ENCODE assay signal across 8 cellular contexts in genomic region chr7:66654275-66655112, GRCh38.
DNase-seq lines count a peak whose midpoint lies in the region; ATAC-seq and TF ChIP-seq lines count a peak whose summit lies in the region.

No MANE protein-coding gene starts in this region.

- no peak for TF ChIP-seq CTCF in AG09309 (IDR thresholded peaks at IDR 0.05; ENCODE audit: control insufficient read depth, insufficient read depth, low read depth, low read length, missing control alignments)

- H3K4me3 ChIP-seq in AG09309 (ENCODE audit: control insufficient read depth, low read depth, low read length), result peak overlapping the region; percentile 84

- peak; percentile 84 for DNase-seq in AG09309 (ENCODE audit: low read depth)
- DNase-seq in NCI-H226, result peak; percentile 98
- DNase-seq in activated CD4-positive, CD25-positive, alpha-beta regulatory T cell (lab: John Stamatoyannopoulos, UW), result peak; percentile 91 to 96 (median 94)
- DNase-seq in central memory CD4-positive, alpha-beta T cell, result peak; percentile 97
- peak; percentile 99 for DNase-seq in iris pigment epithelial cell (ENCODE audit: low read depth)
- DNase-seq in stimulated activated CD4-positive, alpha-beta T cell treated with anti-CD3 and anti-CD28 coated beads, Interleukin-12 subunit alpha, Interleukin-12 subunit beta, amount 100 ng/mL, for 24 hours (ENCODE audit: low read depth in 2 of 2), result peak; percentile 97

- ATAC-seq in GM19023 (IDR thresholded peaks at IDR 0.05; ENCODE audit: unreplicated experiment) (peak; percentile 92), HG03196 (IDR thresholded peaks at IDR 0.05; ENCODE audit: unreplicated experiment) (peak; percentile 90)

Comparison
In these comparisons a context has a peak if more than half of its experiments do, and no peak if none do; other contexts are left out.
1. Peak in every context shown above with its lines: DNase-seq, ATAC-seq and H3K4me3 ChIP-seq.